ENCODE assay signal across 3 cellular contexts in genomic region chr20:49478754-49479689, GRCh38.
TF ChIP-seq lines count a peak whose summit lies in the region.

No MANE protein-coding gene starts in this region.

TF ChIP-seq in HEK293, 187 proteins besides CTCF, POLR2A, EP300 and RAD21 (continued from another document):
- TF ChIP-seq ZNF449 (tag by site-specific recombination; IDR thresholded peaks at IDR 0.05), result no peak
- no peak for TF ChIP-seq KLF9 (tag by site-specific recombination; IDR thresholded peaks at IDR 0.05; ENCODE audit: low read depth)
- peak; percentile 7 for TF ChIP-seq ZBTB26 (tag by site-specific recombination; optimal IDR thresholded peaks at IDR 0.05)
- TF ChIP-seq ZNF580 (tag by site-specific recombination; IDR thresholded peaks at IDR 0.05), result no peak
- peak; percentile 84; the same call in 1 of the 2 replicates for TF ChIP-seq ZNF24 (tag by site-specific recombination; IDR thresholded peaks at IDR 0.05)

TF ChIP-seq in K562, 482 proteins besides CTCF, POLR2A, EP300 and RAD21:
- no peak for TF ChIP-seq CREB3 (tag; conservative IDR thresholded peaks at IDR 0.05; ENCODE audit: low read depth)
- TF ChIP-seq CEBPG (CRISPR knock-in tag; IDR thresholded peaks at IDR 0.05), result peak; percentile 52; the same call in 1 of the 2 replicates
- TF ChIP-seq CEBPG (tag; conservative IDR thresholded peaks at IDR 0.05 in 1 of 2, IDR thresholded peaks at IDR 0.05 in 1 of 2), result 0 out of 4 replicates have a peak, but pooled peaks of 1 of the 2 experiments have one; percentile 24
- no peak for TF ChIP-seq HNRNPUL1 (IDR thresholded peaks at IDR 0.05; ENCODE audit: low read length)
- peak; percentile 90 for TF ChIP-seq ZNF24 (IDR thresholded peaks at IDR 0.05)

TF ChIP-seq in neural cell, 6 proteins besides CTCF, POLR2A, EP300 and RAD21 (continued from another document):
- TF ChIP-seq REST (IDR thresholded peaks at IDR 0.05; ENCODE audit: borderline replicate concordance) (no peak), POLR2AphosphoS5 (IDR thresholded peaks at IDR 0.05) (no peak)
